ENCODE assay signal across 8 cellular contexts in genomic region chr2:121649402-121649651, GRCh38. TPM values are rescaled to one million over a fixed set of nuclear protein-coding genes. Genes with fewer than 3 reads are reported as not detected.
DNase-seq lines count a peak whose midpoint lies in the region; FAIRE-seq and TF ChIP-seq lines count a peak whose summit lies in the region.

TSS of gene CLASP1 (minus strand) at chr2:121649462. CDS start at chr2:121605895, 43,567 bp downstream.

- DNase-seq in EH (ENCODE audit: low read depth) (peak; percentile 98), H54 (ENCODE audit: insufficient read length, low spot score) (peak; percentile 93), MG63 (peak; percentile 97), SK-MEL-5 (ENCODE audit: low read depth, low spot score) (peak; percentile 97), foreskin melanocyte (peak; percentile 97), substantia nigra (lab: John Stamatoyannopoulos, UW) (peak in 41 of 49 donors; percentile 65 to 96 (median 93))
- DNase-seq in activated naive CD4-positive, alpha-beta T cell treated with anti-CD3 and anti-CD28 coated beads for 36 hours, result peak; percentile 97

- no peaks in the 10 kb centered on the region; the same call in 1 of the 2 replicates for H3K36me3 ChIP-seq in MG63
- peaks cover 4% of the 10 kb centered on the region for H3K36me3 ChIP-seq in neuron (ENCODE audit: insufficient read depth, low read length)

- peaks cover 19% of the 10 kb centered on the region for H3K4me1 ChIP-seq in neuron (ENCODE audit: insufficient read depth, low read length)

- peaks cover 59% of the 10 kb centered on the region for H3K4me1 Mint-ChIP-seq in activated naive CD4-positive, alpha-beta T cell treated with anti-CD3 and anti-CD28 coated beads for 36 hours (ENCODE audit: low read depth)

- H3K27ac ChIP-seq in substantia nigra (ENCODE audit: low read depth, low read length, poor library complexity, severe bottlenecking), result peak within 1 kb of the TSS; percentile 97

- TF ChIP-seq POLR2A in H54 (IDR thresholded peaks at IDR 0.05; ENCODE audit: low read depth, low read length), result no peak

- no peaks in the 10 kb centered on the region for H3K27me3 ChIP-seq in MG63
- H3K27me3 ChIP-seq in neuron (ENCODE audit: insufficient read depth, low read length), result no peaks in the 10 kb centered on the region

- H3K4me3 Mint-ChIP-seq in activated naive CD4-positive, alpha-beta T cell treated with anti-CD3 and anti-CD28 coated beads for 36 hours, result peak within 1 kb of the TSS; percentile 98

- no peaks in the 10 kb centered on the region for H3K9me3 Mint-ChIP-seq in activated naive CD4-positive, alpha-beta T cell treated with anti-CD3 and anti-CD28 coated beads for 36 hours

- H3K36me3 Mint-ChIP-seq in activated naive CD4-positive, alpha-beta T cell treated with anti-CD3 and anti-CD28 coated beads for 36 hours (ENCODE audit: low read depth), result peaks cover 27% of the 10 kb centered on the region

- H3K27me3 Mint-ChIP-seq in activated naive CD4-positive, alpha-beta T cell treated with anti-CD3 and anti-CD28 coated beads for 36 hours (ENCODE audit: low read depth), result no peaks in the 10 kb centered on the region

- FAIRE-seq in H54 (lab: Jason Lieb, UNC), result peak; percentile 65

- no peaks in the 10 kb centered on the region for H3K9me3 ChIP-seq in MG63
- no peaks in the 10 kb centered on the region for H3K9me3 ChIP-seq in neuron (ENCODE audit: low read length)

- peak within 1 kb of the TSS; percentile 50 for H2AFZ ChIP-seq in neuron (ENCODE audit: low read depth, low read length)

- CTCF ChIA-PET in activated naive CD4-positive, alpha-beta T cell treated with anti-CD3 and anti-CD28 coated beads for 36 hours (lab: Charles Lee), result interaction anchor here (0.6 kb wide), 1 partner anchor 112 kb away, joined by 3 read pairs; no protein-coding TSS in a partner anchor

- H3K4me3 ChIP-seq in MG63, result peak within 1 kb of the TSS; percentile 69
- peak within 1 kb of the TSS; percentile 83 for H3K4me3 ChIP-seq in neuron (ENCODE audit: low read length)

- in situ Hi-C loops in SK-MEL-5 (cut with HindIII; ENCODE audit: low pct_unique_long_range_greater_than_20kb, low sequenced_read_pairs), result no loop called here

- H3K27ac Mint-ChIP-seq in activated naive CD4-positive, alpha-beta T cell treated with anti-CD3 and anti-CD28 coated beads for 36 hours, result peak within 1 kb of the TSS; percentile 99

- intact Hi-C loops in activated naive CD4-positive, alpha-beta T cell treated with anti-CD3 and anti-CD28 coated beads for 36 hours (cut with micrococcal nuclease), result loop anchor here (1.0 to 10.0 kb wide), 9 partner anchors 50 to 1895 kb away; partner anchors contain the start of genes PTPN4 and TSN

RNA-seq across cellular contexts. Expression of gene CLASP1, which starts in this region (rescaled TPM):
- total RNA-seq in MG63 (2014; rRNA removed; shearing (Covaris generic); ENCODE audit: low replicate concordance), result 19.9 and 20.8 TPM in 2 replicates
- total RNA-seq in SK-MEL-5 (2014; rRNA removed; shearing (Covaris generic)), result 27.0 and 31.2 TPM in 2 replicates
- 25.4 and 44.4 TPM in 2 replicates for polyA plus RNA-seq in SK-MEL-5 (2015; cell fraction: cytosol; rRNA removed)
- polyA plus RNA-seq in SK-MEL-5 (2015; cell fraction: nucleus; rRNA removed), result 62.4 and 70.5 TPM in 2 replicates
- total RNA-seq in activated naive CD4-positive, alpha-beta T cell treated with anti-CD3 and anti-CD28 coated beads for 36 hours, result 10 to 100 TPM; 47.3 to 51.5 TPM

Comparison
In these comparisons a context has a peak if more than half of its experiments do, and no peak if none do; other contexts are left out.
1. Peak in every context shown above with its lines: DNase-seq, H3K4me3 ChIP-seq and H3K27ac ChIP-seq.